In the genomic region with DNA sequence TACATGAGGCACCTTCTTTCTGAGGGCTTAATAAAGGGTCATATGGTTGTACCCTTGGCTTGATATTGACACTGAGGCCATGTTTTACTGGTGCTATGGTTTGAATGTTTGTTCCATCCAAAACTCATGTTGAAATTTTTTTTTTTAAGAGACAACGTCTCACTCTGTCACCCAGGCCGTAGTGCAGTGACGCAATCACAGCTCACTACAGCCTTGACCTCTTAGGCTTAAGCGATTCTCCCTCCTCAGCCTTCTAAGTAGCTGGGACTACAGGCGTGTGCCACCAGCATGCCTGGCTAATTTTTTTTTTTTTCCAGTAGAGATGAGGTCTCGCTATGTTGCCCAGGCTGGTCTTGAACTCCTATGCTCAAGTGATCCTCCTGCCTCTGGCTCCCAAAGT, we compare ENCODE assay signal across 8 cellular contexts. TPM values are rescaled to one million over a fixed set of nuclear protein-coding genes. Genes with fewer than 3 reads are reported as not detected.
"Had no signal": no experiment of that assay in that cellular context is flagged by ENCODE, and none has a peak within 500 bp of the region (broad histone marks: within the 10 kb centered on the region; RNA-seq: fewer than 3 reads in every experiment).

No MANE protein-coding gene starts in this region.

- ATAC-seq: HCT116 had no signal

- H3K27ac ChIP-seq: GM23248, HL-60 had no signal

- H2AFZ ChIP-seq: GM23248 had no signal

- H3K4me1 ChIP-seq: HAP-1 had no signal

- H3K9ac ChIP-seq: GM23248 had no signal

- H3K9me3 ChIP-seq: HAP-1 had no signal

- DNase-seq: GM23248, GOT3, H7, HFFc6 had no signal

- H3K36me3 ChIP-seq: HAP-1 had no signal

- H3K4me3 ChIP-seq: GM23248, HAP-1 had no signal

RNA-seq across cellular contexts. Expression of gene FAM151B, which starts 20.9 kb away (rescaled TPM):
- total RNA-seq: H7 had no signal
- polyA plus RNA-seq: IgD-negative memory B cell had no signal
